1 cellular context compared by ENCODE assay signal in the genomic region with DNA sequence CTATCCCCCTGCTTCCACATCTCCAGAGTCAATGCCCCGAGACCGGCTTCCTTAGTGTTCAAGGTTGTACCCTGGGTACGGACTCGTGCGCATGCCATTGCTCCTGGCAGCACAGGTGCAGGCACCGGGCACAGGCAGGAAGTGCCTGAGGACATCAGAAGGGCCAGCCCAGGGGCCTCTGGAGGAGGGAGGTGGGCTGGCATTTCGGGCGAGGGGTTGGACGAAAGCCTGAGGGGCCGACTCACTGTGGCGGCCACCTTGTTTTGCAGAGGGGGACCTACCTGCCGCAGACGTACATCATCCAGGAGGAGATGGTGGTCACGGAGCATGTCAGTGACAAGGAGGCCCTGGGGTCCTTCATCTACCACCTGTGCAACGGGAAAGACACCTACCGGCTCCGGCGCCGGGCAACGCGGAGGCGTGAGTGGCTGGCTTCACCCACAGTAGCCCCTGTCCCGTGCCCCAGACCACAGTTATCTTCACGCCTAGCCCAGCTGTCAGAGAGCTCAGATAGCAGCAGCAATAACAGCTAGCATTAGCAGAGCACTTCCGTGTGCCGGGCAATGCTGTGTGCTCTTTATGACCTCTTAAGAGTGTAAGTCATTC.
TF ChIP-seq lines count a peak whose summit lies in the region.

No MANE protein-coding gene starts in this region.

TF ChIP-seq in SK-N-SH, 30 proteins besides CTCF, POLR2A, EP300 and RAD21 (continued from another document):
- TF ChIP-seq, protein P1, sequence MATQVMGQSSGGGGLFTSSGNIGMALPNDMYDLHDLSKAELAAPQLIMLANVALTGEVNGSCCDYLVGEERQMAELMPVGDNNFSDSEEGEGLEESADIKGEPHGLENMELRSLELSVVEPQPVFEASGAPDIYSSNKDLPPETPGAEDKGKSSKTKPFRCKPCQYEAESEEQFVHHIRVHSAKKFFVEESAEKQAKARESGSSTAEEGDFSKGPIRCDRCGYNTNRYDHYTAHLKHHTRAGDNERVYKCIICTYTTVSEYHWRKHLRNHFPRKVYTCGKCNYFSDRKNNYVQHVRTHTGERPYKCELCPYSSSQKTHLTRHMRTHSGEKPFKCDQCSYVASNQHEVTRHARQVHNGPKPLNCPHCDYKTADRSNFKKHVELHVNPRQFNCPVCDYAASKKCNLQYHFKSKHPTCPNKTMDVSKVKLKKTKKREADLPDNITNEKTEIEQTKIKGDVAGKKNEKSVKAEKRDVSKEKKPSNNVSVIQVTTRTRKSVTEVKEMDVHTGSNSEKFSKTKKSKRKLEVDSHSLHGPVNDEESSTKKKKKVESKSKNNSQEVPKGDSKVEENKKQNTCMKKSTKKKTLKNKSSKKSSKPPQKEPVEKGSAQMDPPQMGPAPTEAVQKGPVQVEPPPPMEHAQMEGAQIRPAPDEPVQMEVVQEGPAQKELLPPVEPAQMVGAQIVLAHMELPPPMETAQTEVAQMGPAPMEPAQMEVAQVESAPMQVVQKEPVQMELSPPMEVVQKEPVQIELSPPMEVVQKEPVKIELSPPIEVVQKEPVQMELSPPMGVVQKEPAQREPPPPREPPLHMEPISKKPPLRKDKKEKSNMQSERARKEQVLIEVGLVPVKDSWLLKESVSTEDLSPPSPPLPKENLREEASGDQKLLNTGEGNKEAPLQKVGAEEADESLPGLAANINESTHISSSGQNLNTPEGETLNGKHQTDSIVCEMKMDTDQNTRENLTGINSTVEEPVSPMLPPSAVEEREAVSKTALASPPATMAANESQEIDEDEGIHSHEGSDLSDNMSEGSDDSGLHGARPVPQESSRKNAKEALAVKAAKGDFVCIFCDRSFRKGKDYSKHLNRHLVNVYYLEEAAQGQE (IDR thresholded peaks at IDR 0.05; ENCODE audit: low read depth, low read length), result no peak
- no peak for TF ChIP-seq FOSL2 (IDR thresholded peaks at IDR 0.05; ENCODE audit: borderline replicate concordance, low read depth)
- TF ChIP-seq, protein P2, sequence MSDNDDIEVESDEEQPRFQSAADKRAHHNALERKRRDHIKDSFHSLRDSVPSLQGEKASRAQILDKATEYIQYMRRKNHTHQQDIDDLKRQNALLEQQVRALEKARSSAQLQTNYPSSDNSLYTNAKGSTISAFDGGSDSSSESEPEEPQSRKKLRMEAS (IDR thresholded peaks at IDR 0.05; ENCODE audit: low read depth), result no peak
